19 cellular contexts compared by ENCODE assay signal in genomic region chr18:12811191-12811950, GRCh38.
DNase-seq lines count a peak whose midpoint lies in the region; ATAC-seq and TF ChIP-seq lines count a peak whose summit lies in the region.
"Had no signal": no experiment of that assay in that cellular context is flagged by ENCODE, and none has a peak within 500 bp of the region (broad histone marks: within the 10 kb centered on the region; RNA-seq: fewer than 3 reads in every experiment).

No MANE protein-coding gene starts in this region.

- peaks cover 2 to 14% of the 10 kb centered on the region in 2 experiments; a peak in 2 of 4 replicates for H3K36me3 ChIP-seq in HCT116 (ENCODE audit: control insufficient read depth in 1 of 2, insufficient read depth in 2 of 2, low read length in 2 of 2)
- H3K36me3 ChIP-seq: uterus had no signal

- H3K4me1 ChIP-seq in HCT116 (ENCODE audit: control insufficient read depth in 1 of 2, insufficient read depth in 2 of 2, low read length in 2 of 2), result peaks cover 0 to 17% of the 10 kb centered on the region in 2 experiments; a peak in 2 of 4 replicates
- H3K4me1 ChIP-seq: A549, stomach, uterus had no signal

- TF ChIP-seq CTCF in HCT116 (IDR thresholded peaks at IDR 0.05 in 2 of 3, conservative IDR thresholded peaks at IDR 0.05 in 1 of 3; ENCODE audit: borderline replicate concordance in 1 of 3, insufficient read depth in 1 of 3, low read depth in 2 of 3, low read length in 2 of 3), result no peak

- no peak overlapping the region for H3K4me2 ChIP-seq in HCT116 (ENCODE audit: low read length)
- H3K4me2 ChIP-seq: A549 had no signal

- H3K27ac ChIP-seq in HCT116 (ENCODE audit: low read depth, low read length), result no peak overlapping the region
- H3K27ac ChIP-seq: A549, stomach, uterus had no signal

- no peak for TF ChIP-seq RAD21 in HCT116 (IDR thresholded peaks at IDR 0.05; ENCODE audit: low read depth)

- no peaks in the 10 kb centered on the region for H3K27me3 ChIP-seq in HCT116 (ENCODE audit: insufficient read depth, low read length)
- H3K27me3 ChIP-seq: stomach, uterus had no signal

- no peaks in the 10 kb centered on the region for H3K9me3 Mint-ChIP-seq in naive B cell

- no peaks in the 10 kb centered on the region for H3K9me2 ChIP-seq in HCT116 (ENCODE audit: insufficient read depth)

- peaks cover 9% of the 10 kb centered on the region; the same call in 1 of the 2 replicates for H3K79me2 ChIP-seq in HCT116 (ENCODE audit: insufficient read depth, low read length)

- intact Hi-C loops in HCT116 (cut with micrococcal nuclease), result no loop called here

- POLR2A ChIA-PET in HCT116 (lab: Charles Lee), result no interaction called here

- TF ChIP-seq POLR2A in HCT116 (IDR thresholded peaks at IDR 0.05; ENCODE audit: borderline replicate concordance, extremely low read depth, insufficient read depth, insufficient read length), result no peak

- peak; percentile 59 for ATAC-seq in HCT116
- ATAC-seq in naive B cell (ENCODE audit: low read depth in 2 of 2), result no peak
- ATAC-seq in HG02970 (IDR thresholded peaks at IDR 0.05; ENCODE audit: low FRiP score, unreplicated experiment), result no peak
- ATAC-seq: A549, left ventricle myocardium superior had no signal

- H3K4me3 ChIP-seq in HCT116 (replicated peaks in 1 of 2; ENCODE audit: low read depth in 1 of 2, low read length in 2 of 2), result no peak overlapping the region
- H3K4me3 ChIP-seq: A549, stomach, uterus had no signal

- no peaks in the 10 kb centered on the region for H3K9me3 ChIP-seq in HCT116 (ENCODE audit: control insufficient read depth in 1 of 2, insufficient read depth in 1 of 2, low read depth in 1 of 2, low read length in 2 of 2)
- H3K9me3 ChIP-seq: stomach, uterus had no signal

- RAD21 ChIA-PET in HCT116 (lab: Charles Lee; ENCODE audit: low non-redundant PET in 1 of 2, low total read pairs in 2 of 2, uncharacterized antibody in 2 of 2, unreplicated experiment in 2 of 2), result no interaction called here

- H3K4me1 Mint-ChIP-seq in naive B cell, result peaks cover 0 to 5% (median 4%) of the 10 kb centered on the region in 3 donors

- peak; percentile 48 for DNase-seq in activated CD4-positive, alpha-beta T cell treated with anti-CD3 and anti-CD28 coated beads for 48 hours
- no peak for DNase-seq in activated CD4-positive, alpha-beta T cell treated with anti-CD3 and anti-CD28 coated beads, Interleukin-2, amount 50 U/mL, for 1 hour
- peak; percentile 28 for DNase-seq in HCT116 (ENCODE audit: low read depth, low spot score)
- peak; percentile 2 for DNase-seq in astrocyte of the hippocampus (ENCODE audit: low read depth, low spot score)
- no peak for DNase-seq in naive B cell
- no peak for DNase-seq in SHP77 (lab: John Stamatoyannopoulos, UW)
- DNase-seq in cerebellar nuclear complex (lab: John Stamatoyannopoulos, UW), result no peak
- DNase-seq: DMS79, HCEC 1CT, left ventricle myocardium superior, NCI-H1092 treated with DMSO at 0.1 percent for 48 hours, NCI-H748 treated with DMSO at 0.1 percent for 48 hours, RPMI8226, stomach, uterus had no signal

- H3K27ac Mint-ChIP-seq in naive B cell, result peak overlapping the region in 4 of 6 donors; percentile 5 to 72 (median 20)

- H3K36me3 Mint-ChIP-seq in naive B cell, result peaks cover 18 to 29% of the 10 kb centered on the region in 2 donors

- CTCF ChIA-PET in HCT116 (lab: Charles Lee), result no interaction called here

- BruUV-seq in HCT116 (replicated peaks; lab: Mats Ljungman, UMichigan), result no TSS peak

- no peak overlapping the region for H2AFZ ChIP-seq in HCT116 (ENCODE audit: low read depth, low read length, poor library complexity, severe bottlenecking)

- no peak overlapping the region for H3K4me3 Mint-ChIP-seq in naive B cell
- H3K4me3 Mint-ChIP-seq: activated naive CD8-positive, alpha-beta T cell; CD14-positive monocyte had no signal

- H4K20me1 ChIP-seq in HCT116 (ENCODE audit: insufficient read depth), result no peaks in the 10 kb centered on the region

- no peak overlapping the region for H3K9ac ChIP-seq in HCT116 (ENCODE audit: low read length)

- no peaks in the 10 kb centered on the region for H3K27me3 Mint-ChIP-seq in naive B cell
- H3K27me3 Mint-ChIP-seq: activated naive CD8-positive, alpha-beta T cell had no signal

TF ChIP-seq in HCT116, 20 proteins besides CTCF, POLR2A, EP300 and RAD21:
- TF ChIP-seq FOSL1 (IDR thresholded peaks at IDR 0.05; ENCODE audit: low read depth), result 0 out of 2 replicates have a peak, but pooled peaks have one; percentile 18
- TF ChIP-seq CBX3 (IDR thresholded peaks at IDR 0.05; ENCODE audit: low read depth), result no peak

Comparison
In these comparisons a context has a peak if more than half of its experiments do, and no peak if none do; other contexts are left out.
1. DNase-seq: peak in activated CD4-positive, alpha-beta T cell treated with anti-CD3 and anti-CD28 coated beads for 48 hours (single experiment), HCT116 (single experiment) and astrocyte of the hippocampus (single experiment); none in activated CD4-positive, alpha-beta T cell treated with anti-CD3 and anti-CD28 coated beads, Interleukin-2, amount 50 U/mL, for 1 hour (single experiment), naive B cell (single experiment), SHP77 (0 of 2) and cerebellar nuclear complex (0 of 2).